ENCODE assay signal across 8 cellular contexts in the genomic region with DNA sequence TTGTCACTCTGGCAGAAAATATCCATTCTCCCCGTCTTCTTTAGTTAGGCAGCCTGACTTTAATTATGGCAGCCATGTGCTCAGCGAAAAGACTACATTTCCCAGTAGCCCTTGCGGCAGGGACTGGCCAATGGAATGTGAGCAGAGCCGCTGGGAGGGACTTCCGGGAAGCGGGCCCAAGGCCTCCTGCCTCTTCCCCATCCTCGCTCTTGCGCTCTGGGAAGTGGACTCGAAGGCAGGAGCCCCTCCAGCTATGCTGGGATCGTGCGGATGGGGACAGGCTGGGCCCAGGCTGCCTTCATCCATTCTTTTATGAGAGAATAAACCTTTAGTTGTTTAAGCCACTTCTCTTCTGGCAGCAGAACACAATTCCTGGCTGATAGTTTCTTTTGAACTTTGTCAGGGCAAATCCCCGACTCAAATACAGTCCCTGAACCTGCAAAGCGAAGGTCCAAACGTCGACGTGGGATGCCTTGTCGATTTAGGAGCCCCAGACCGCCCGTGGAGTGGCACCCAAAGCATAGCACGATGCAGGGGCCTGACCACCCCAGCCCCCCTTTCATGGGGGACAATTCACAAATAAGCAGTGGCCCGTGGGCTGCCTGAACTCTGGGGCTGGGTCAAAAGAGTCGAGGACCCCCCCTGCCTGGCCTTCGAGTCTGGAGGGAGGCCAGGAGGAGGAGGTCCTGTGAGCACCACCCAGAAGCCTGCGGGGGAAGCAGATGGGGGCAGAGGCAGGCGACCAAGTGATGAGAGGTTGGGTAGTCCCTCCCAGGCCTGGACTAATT. TPM values are rescaled to one million over a fixed set of nuclear protein-coding genes. Genes with fewer than 3 reads are reported as not detected.
DNase-seq lines count a peak whose midpoint lies in the region; ATAC-seq and TF ChIP-seq lines count a peak whose summit lies in the region.

No MANE protein-coding gene starts in this region.

- no peaks in the 10 kb centered on the region for H3K4me1 ChIP-seq in aorta (ENCODE audit: control insufficient read depth in 1 of 2, insufficient read depth in 2 of 2, low read length in 2 of 2)

- peak; percentile 82 for ATAC-seq in Right ventricle myocardium superior (ENCODE audit: poor library complexity)
- peak; percentile 84 for ATAC-seq in aorta (ENCODE audit: low FRiP score)

- H3K4me3 ChIP-seq in aorta (ENCODE audit: low read length in 2 of 2) = no peak overlapping the region

- H3K9me3 ChIP-seq in aorta (ENCODE audit: control insufficient read depth, low read length) = no peaks in the 10 kb centered on the region

- no peak overlapping the region for H3K4me3 Mint-ChIP-seq in HFFc6
- no peak overlapping the region for H3K4me3 Mint-ChIP-seq in activated naive CD4-positive, alpha-beta T cell treated with anti-CD3 and anti-CD28 coated beads, Interleukin-2, amount 50 U/mL, for 24 hours

- TF ChIP-seq CTCF in HFFc6 (IDR thresholded peaks at IDR 0.05) = no peak

- no peak overlapping the region for H3K27ac ChIP-seq in aorta (ENCODE audit: low read depth in 1 of 2, low read length in 2 of 2)

- no peaks in the 10 kb centered on the region for H3K36me3 Mint-ChIP-seq in HFFc6 (ENCODE audit: low read depth)
- no peaks in the 10 kb centered on the region for H3K36me3 Mint-ChIP-seq in activated naive CD4-positive, alpha-beta T cell treated with anti-CD3 and anti-CD28 coated beads, Interleukin-2, amount 50 U/mL, for 24 hours

- H3K9me3 Mint-ChIP-seq in HFFc6 = no peaks in the 10 kb centered on the region
- no peaks in the 10 kb centered on the region for H3K9me3 Mint-ChIP-seq in activated naive CD4-positive, alpha-beta T cell treated with anti-CD3 and anti-CD28 coated beads, Interleukin-2, amount 50 U/mL, for 24 hours

- DNase-seq in GM04504 (ENCODE audit: low read depth) (peak; percentile 74), HFFc6 (peak; percentile 83), NCI-H1092 (lab: John Stamatoyannopoulos, UW) (peak; percentile 80), SKM-1 treated with dmso at 0.1 percent for 144 hours (lab: John Stamatoyannopoulos, UW; ENCODE audit: unreplicated experiment) (peak; percentile 58), Right ventricle myocardium superior (peak; percentile 93), pulmonary artery endothelial cell (ENCODE audit: low read depth, low spot score) (peak; percentile 64), aorta (peak; percentile 92 to 93)

- no peaks in the 10 kb centered on the region for H3K36me3 ChIP-seq in aorta (ENCODE audit: control insufficient read depth in 1 of 2, insufficient read depth in 2 of 2, low read length in 1 of 2)

- H3K27me3 Mint-ChIP-seq in HFFc6 (ENCODE audit: insufficient read depth) = peaks cover 15% of the 10 kb centered on the region
- H3K27me3 Mint-ChIP-seq in activated naive CD4-positive, alpha-beta T cell treated with anti-CD3 and anti-CD28 coated beads, Interleukin-2, amount 50 U/mL, for 24 hours = no peaks in the 10 kb centered on the region

- intact Hi-C loops in Right ventricle myocardium superior (cut with DNase I) (loop anchor here (10.0 kb wide), 2 partner anchors 230 to 480 kb away; no protein-coding TSS in a partner anchor), aorta (cut with DNase I) (no loop called here)

- peak overlapping the region; percentile 33; the same call in 1 of the 2 replicates for H3K27ac Mint-ChIP-seq in HFFc6
- H3K27ac Mint-ChIP-seq in activated naive CD4-positive, alpha-beta T cell treated with anti-CD3 and anti-CD28 coated beads, Interleukin-2, amount 50 U/mL, for 24 hours = peak overlapping the region; percentile 76

- 74 to 77% methylated on average over 25 of the region's 25 CpGs for WGBS in aorta, 2 donors

- peaks cover 8% of the 10 kb centered on the region for H3K4me1 Mint-ChIP-seq in HFFc6 (ENCODE audit: low read depth)
- H3K4me1 Mint-ChIP-seq in activated naive CD4-positive, alpha-beta T cell treated with anti-CD3 and anti-CD28 coated beads, Interleukin-2, amount 50 U/mL, for 24 hours = peaks cover 5% of the 10 kb centered on the region

- H3K27me3 ChIP-seq in aorta (ENCODE audit: control insufficient read depth in 1 of 2, insufficient read depth in 2 of 2, low read length in 1 of 2) = no peaks in the 10 kb centered on the region

RNA-seq across cellular contexts. Expression of gene LRTM2, which starts 15.6 kb away (rescaled TPM):
- not detected for total RNA-seq in HFFc6 (2021; fragmentation: NEBNext Ultra II Directional; extraction: Animal tissue kit (Norgen Biotek cat#: 25700))
- total RNA-seq in Right ventricle myocardium superior (not detected), pulmonary artery endothelial cell (not detected in 2 replicates), aorta (not detected)
- not detected for polyA plus RNA-seq in aorta
